In genomic region chr10:79502561-79503309, GRCh38 we compare ENCODE assay signal across 11 cellular contexts. TPM values are rescaled to one million over a fixed set of nuclear protein-coding genes. Genes with fewer than 3 reads are reported as not detected.
DNase-seq lines count a peak whose midpoint lies in the region; ATAC-seq, FAIRE-seq and TF ChIP-seq lines count a peak whose summit lies in the region.
"Had no signal": no experiment of that assay in that cellular context is flagged by ENCODE, and none has a peak within 500 bp of the region (broad histone marks: within the 10 kb centered on the region; RNA-seq: fewer than 3 reads in every experiment).

No MANE protein-coding gene starts in this region.

- H3K36me3 Mint-ChIP-seq in CD14-positive monocyte = no peaks in the 10 kb centered on the region

- intact Hi-C loops in CD14-positive monocyte (cut with micrococcal nuclease) = no loop called here
- intact Hi-C loops in mucosa of descending colon (cut with DNase I, micrococcal nuclease) = no loop called here

- H3K36me3 ChIP-seq in bronchial epithelial cell (ENCODE audit: control insufficient read depth, insufficient read depth, low read length) (no peaks in the 10 kb centered on the region), mucosa of descending colon (ENCODE audit: low read depth) (no peaks in the 10 kb centered on the region)
- H3K36me3 ChIP-seq: sigmoid colon had no signal

- H3K4me3 Mint-ChIP-seq in CD14-positive monocyte = peak overlapping the region in 1 of 2 donors; percentile 9

- no peaks in the 10 kb centered on the region for H3K4me1 ChIP-seq in mucosa of descending colon (ENCODE audit: low read depth)

- no peak overlapping the region for H3K4me3 ChIP-seq in bronchial epithelial cell (ENCODE audit: low read depth, low read length)
- no peak overlapping the region for H3K4me3 ChIP-seq in mucosa of descending colon
- H3K4me3 ChIP-seq: sigmoid colon had no signal

- peak; percentile 21 for TF ChIP-seq CTCF in CD14-positive monocyte (IDR thresholded peaks at IDR 0.05)
- TF ChIP-seq CTCF in bronchial epithelial cell (IDR thresholded peaks at IDR 0.05; ENCODE audit: insufficient read depth, low read length, severe bottlenecking) = peak; percentile 57
- no peak for TF ChIP-seq CTCF in mucosa of descending colon (IDR thresholded peaks at IDR 0.05)
- TF ChIP-seq CTCF in GM20000 (IDR thresholded peaks at IDR 0.05; ENCODE audit: extremely low read depth, missing control alignments) = no peak

- no peak for FAIRE-seq in bronchial epithelial cell (lab: Jason Lieb, UNC)

- ATAC-seq in mucosa of descending colon (peak; percentile 62), GM18519 (IDR thresholded peaks at IDR 0.05; ENCODE audit: low FRiP score, unreplicated experiment) (no peak)

- no peaks in the 10 kb centered on the region for H3K4me1 Mint-ChIP-seq in CD14-positive monocyte

- peaks cover 0 to 2% (median 0%) of the 10 kb centered on the region in 7 donors for H3K9me3 Mint-ChIP-seq in CD14-positive monocyte

- H3K27ac Mint-ChIP-seq in CD14-positive monocyte = peak overlapping the region in 1 of 7 donors; percentile 62

- no peak for DNase-seq in CD14-positive monocyte (ENCODE audit: low spot score)
- peak; percentile 37 for DNase-seq in HK-2 (ENCODE audit: unreplicated experiment)
- peak; percentile 10 for DNase-seq in bronchial epithelial cell (ENCODE audit: low read depth)
- no peak for DNase-seq in mucosa of descending colon
- DNase-seq in stimulated activated CD8-positive, alpha-beta memory T cell treated with anti-CD3 and anti-CD28 coated beads, Interleukin-4, amount 100 ng/mL, for 48 hours = no peak
- no peak for DNase-seq in GM20000 (ENCODE audit: low spot score)
- DNase-seq in activated CD4-positive, alpha-beta T cell treated with anti-CD3 and anti-CD28 coated beads for 4 hours = no peak
- DNase-seq: effector CD8-positive, alpha-beta T cell; sigmoid colon had no signal

- H3K9me3 ChIP-seq in mucosa of descending colon = no peaks in the 10 kb centered on the region
- H3K9me3 ChIP-seq: sigmoid colon had no signal

- H3K27me3 Mint-ChIP-seq in CD14-positive monocyte (ENCODE audit: low read depth in 3 of 3) = peaks cover 19 to 37% (median 24%) of the 10 kb centered on the region in 3 donors

- H3K27me3 ChIP-seq in bronchial epithelial cell (ENCODE audit: control insufficient read depth, insufficient read depth, low read length) = peaks cover 14% of the 10 kb centered on the region
- H3K27me3 ChIP-seq: sigmoid colon had no signal

RNA-seq across cellular contexts. Expression of gene EIF5AL1, which starts 9.6 kb away (rescaled TPM):
- polyA plus RNA-seq in CD14-positive monocyte = under 1 TPM; 0.16 to 0.17 TPM
- total RNA-seq in bronchial epithelial cell (0.26 TPM in 2 replicates), mucosa of descending colon (under 1 TPM; 0.09 to 0.87 (median 0.16) TPM)

RNA-seq across cellular contexts. Expression of gene ZCCHC24, which starts 57.3 kb away (rescaled TPM):
- 1 to 10 TPM; 4.0 to 5.0 TPM for polyA plus RNA-seq in CD14-positive monocyte
- total RNA-seq in bronchial epithelial cell (0.53 and 0.90 TPM in 2 replicates), mucosa of descending colon (100 to 1,000 TPM in 1 of 3 donors, 10 to 100 TPM in 1, 1 to 10 TPM in 1; 5.6 to 125 (median 22.8) TPM)

RNA-seq across cellular contexts. Expression of gene SFTPA2, which starts 57.5 kb away (rescaled TPM):
- polyA plus RNA-seq in CD14-positive monocyte = not detected
- total RNA-seq in bronchial epithelial cell = not detected in 2 replicates
- 1 to 10 TPM; 1.0 to 8.2 (median 2.8) TPM for total RNA-seq in mucosa of descending colon
- total RNA-seq: sigmoid colon, urinary bladder had no signal

Comparison
In these comparisons a context has a peak if more than half of its experiments do, and no peak if none do; other contexts are left out.
1. DNase-seq: peak in HK-2 (single experiment) and bronchial epithelial cell (single experiment); none in CD14-positive monocyte (single experiment), mucosa of descending colon (0 of 3), stimulated activated CD8-positive, alpha-beta memory T cell treated with anti-CD3 and anti-CD28 coated beads, Interleukin-4, amount 100 ng/mL, for 48 hours (single experiment), GM20000 (single experiment) and activated CD4-positive, alpha-beta T cell treated with anti-CD3 and anti-CD28 coated beads for 4 hours (0 of 2).
2. CTCF ChIP-seq: peak in CD14-positive monocyte (single experiment) and bronchial epithelial cell (single experiment); none in mucosa of descending colon (single experiment) and GM20000 (single experiment).